34 cellular contexts compared by ENCODE assay signal in the genomic region with DNA sequence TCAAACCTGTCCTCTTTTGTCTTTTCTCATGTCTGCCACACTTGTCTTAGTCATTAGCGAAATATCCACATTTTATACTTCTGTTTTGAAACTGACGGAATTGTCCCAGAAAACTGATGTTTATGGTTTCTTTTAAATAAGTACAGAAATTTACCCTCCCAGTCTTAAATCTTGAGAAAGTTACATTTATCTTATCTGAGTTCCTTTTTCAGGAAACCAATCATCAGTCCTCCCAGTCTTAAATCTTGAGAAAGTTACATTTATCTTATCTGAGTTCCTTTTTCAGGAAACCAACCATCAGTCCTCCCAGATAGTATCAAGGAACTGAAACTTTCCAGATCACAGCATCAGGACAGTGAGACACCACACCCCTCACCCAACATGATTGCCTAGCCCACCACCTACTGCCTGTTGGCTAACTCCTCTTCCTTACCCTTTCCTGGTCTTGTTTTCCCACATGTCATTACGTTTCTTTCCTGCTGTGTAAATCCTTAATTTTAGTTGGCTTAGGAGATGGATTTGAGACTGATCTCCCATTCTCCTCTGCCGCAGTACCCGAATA.
"Had no signal": no experiment of that assay in that cellular context is flagged by ENCODE, and none has a peak within 500 bp of the region (broad histone marks: within the 10 kb centered on the region; RNA-seq: fewer than 3 reads in every experiment).

No MANE protein-coding gene starts in this region.

- H3K4me1 Mint-ChIP-seq: activated B cell treated with CpG ODN at 0.5 μM for 24 hours, T-cell, T-helper 17 cell had no signal

- H3K4me3 ChIP-seq: adrenal gland, cardiac muscle cell, MG63 had no signal

- FAIRE-seq: RCC 7860 had no signal

- H3K27me3 ChIP-seq: adrenal gland, cardiac muscle cell, MG63 had no signal

- H3K27ac Mint-ChIP-seq: activated B cell treated with CpG ODN at 0.5 μM for 24 hours; activated CD4-positive, alpha-beta memory T cell treated with anti-CD3 and anti-CD28 coated beads for 36 hours; activated naive CD4-positive, alpha-beta T cell treated with anti-CD3 and anti-CD28 coated beads for 36 hours; activated naive CD4-positive, alpha-beta T cell treated with anti-CD3 and anti-CD28 coated beads, Interleukin-2, amount 50 U/mL, for 72 hours; activated T-helper 1 cell treated with anti-CD3 and anti-CD28 coated beads, Interleukin-12 subunit alpha, Interleukin-12 subunit beta, Interleukin-2, Interleukin-4 antibody, amounts not matched to agents 30 ng/mL and 10 ng/mL and 1 ng/mL, durations not matched to agents 14 hours and 24 hours and 36 hours; T-cell; T-helper 17 cell had no signal

- DNase-seq: activated B cell treated with CpG ODN at 0.5 μM for 24 hours; activated CD4-positive, alpha-beta memory T cell treated with anti-CD3 and anti-CD28 coated beads for 36 hours; activated CD4-positive, alpha-beta T cell treated with anti-CD3 and anti-CD28 coated beads for 4 hours; activated CD4-positive, alpha-beta T cell treated with anti-CD3 and anti-CD28 coated beads, Interleukin-2, amount 50 U/mL, for 1 hour; activated CD4-positive, CD25-positive, alpha-beta regulatory T cell treated with anti-CD3 and anti-CD28 coated beads, Interleukin-2, amount 50 U/mL, for 72 hours; activated CD8-positive, alpha-beta memory T cell treated with anti-CD3 and anti-CD28 coated beads, Interleukin-2, amount 50 U/mL, for 4 hours; activated gamma-delta T cell treated with Interleukin-2 at 50 U/mL for 16 hours; activated naive CD4-positive, alpha-beta T cell treated with anti-CD3 and anti-CD28 coated beads for 36 hours; activated T-cell treated with anti-CD3 and anti-CD28 coated beads for 4 hours; activated T-cell treated with anti-CD3 and anti-CD28 coated beads, Interleukin-2, amount 50 U/mL, for 4 hours; adrenal gland; anterior cingulate cortex; Karpas-422; MG63; NCI-H1048; NCI-H1105 treated with DMSO at 0.1 percent for 48 hours; NCI-H1436 treated with DMSO at 0.1 percent for 48 hours; NCI-H1694 treated with DMSO at 0.1 percent for 48 hours; NCI-H2029; NCI-H510A; NCI-H526; NCI-H748 treated with DMSO at 0.1 percent for 48 hours; NK-92 treated with Interleukin-12 subunit alpha and Interleukin-12 subunit beta, amount 100 ng/mL, for 24 hours; PC-3; SIG-M5; T-cell; T-helper 17 cell had no signal

- H3K36me3 ChIP-seq: adrenal gland, cardiac muscle cell, MG63 had no signal

- H3K27ac ChIP-seq: adrenal gland, cardiac muscle cell, RWPE1, VCaP had no signal

- H3K4me3 Mint-ChIP-seq: activated B cell treated with CpG ODN at 0.5 μM for 24 hours; activated CD4-positive, alpha-beta memory T cell treated with anti-CD3 and anti-CD28 coated beads for 36 hours; activated naive CD4-positive, alpha-beta T cell treated with anti-CD3 and anti-CD28 coated beads for 36 hours; activated T-cell treated with anti-CD3 and anti-CD28 coated beads, Interleukin-2, amount 50 U/mL, for 4 hours; activated T-helper 1 cell treated with anti-CD3 and anti-CD28 coated beads, Interleukin-12 subunit alpha, Interleukin-12 subunit beta, Interleukin-2, Interleukin-4 antibody, amounts not matched to agents 30 ng/mL and 10 ng/mL and 1 ng/mL, durations not matched to agents 14 hours and 24 hours and 36 hours; central memory CD8-positive, alpha-beta T cell; T-cell; T-helper 17 cell had no signal

- H3K27me3 Mint-ChIP-seq: activated B cell treated with CpG ODN at 0.5 μM for 24 hours; activated CD4-positive, alpha-beta memory T cell treated with anti-CD3 and anti-CD28 coated beads for 36 hours; central memory CD8-positive, alpha-beta T cell; T-cell; T-helper 17 cell had no signal

- H3K36me3 Mint-ChIP-seq: T-cell had no signal
